In genomic region chr12:66694666-66695065, GRCh38 we compare ENCODE assay signal across 15 cellular contexts.
"Had no signal": no experiment of that assay in that cellular context is flagged by ENCODE, and none has a peak within 500 bp of the region (broad histone marks: within the 10 kb centered on the region; RNA-seq: fewer than 3 reads in every experiment).

No MANE protein-coding gene starts in this region.

- H3K4me1 ChIP-seq: psoas muscle, right lobe of liver, sigmoid colon, suprapubic skin, testis, tibial artery, transverse colon, upper lobe of left lung, vagina had no signal

- H3K4me3 ChIP-seq: pancreas, psoas muscle, right lobe of liver, sigmoid colon, suprapubic skin, testis, tibial artery, transverse colon, upper lobe of left lung, vagina had no signal

- H3K27me3 ChIP-seq: neutrophil, pancreas, right lobe of liver, sigmoid colon, suprapubic skin, testis, tibial artery, transverse colon, upper lobe of left lung, vagina had no signal

- H3K36me3 ChIP-seq: neutrophil, pancreas, right lobe of liver, sigmoid colon, suprapubic skin, tibial artery, transverse colon, upper lobe of left lung, vagina had no signal

- H3K27ac ChIP-seq: neutrophil, pancreas, psoas muscle, right lobe of liver, sigmoid colon, suprapubic skin, testis, tibial artery, transverse colon, upper lobe of left lung, vagina had no signal

- H3K9me3 ChIP-seq: neutrophil, pancreas, psoas muscle, right lobe of liver, sigmoid colon, suprapubic skin, testis, tibial artery, transverse colon, upper lobe of left lung, vagina had no signal

- DNase-seq: posterior cingulate gyrus; psoas muscle; right lobe of liver; sigmoid colon; stimulated activated CD4-positive, alpha-beta T cell treated with anti-CD3 and anti-CD28 coated beads, Interleukin-15, amount 100 ng/mL, for 24 hours; stimulated activated CD4-positive, alpha-beta T cell treated with anti-CD3 and anti-CD28 coated beads, Interleukin-2, amount 100 ng/mL, for 24 hours; stimulated activated naive CD8-positive, alpha-beta T cell treated with anti-CD3 and anti-CD28 coated beads, Interleukin-15, Interleukin-2, amounts not matched to agents 100 U/mL and 50 U/mL, for 24 hours; testis; tibial artery; transverse colon; upper lobe of left lung had no signal
